ENCODE assay signal across 8 cellular contexts in the genomic region with DNA sequence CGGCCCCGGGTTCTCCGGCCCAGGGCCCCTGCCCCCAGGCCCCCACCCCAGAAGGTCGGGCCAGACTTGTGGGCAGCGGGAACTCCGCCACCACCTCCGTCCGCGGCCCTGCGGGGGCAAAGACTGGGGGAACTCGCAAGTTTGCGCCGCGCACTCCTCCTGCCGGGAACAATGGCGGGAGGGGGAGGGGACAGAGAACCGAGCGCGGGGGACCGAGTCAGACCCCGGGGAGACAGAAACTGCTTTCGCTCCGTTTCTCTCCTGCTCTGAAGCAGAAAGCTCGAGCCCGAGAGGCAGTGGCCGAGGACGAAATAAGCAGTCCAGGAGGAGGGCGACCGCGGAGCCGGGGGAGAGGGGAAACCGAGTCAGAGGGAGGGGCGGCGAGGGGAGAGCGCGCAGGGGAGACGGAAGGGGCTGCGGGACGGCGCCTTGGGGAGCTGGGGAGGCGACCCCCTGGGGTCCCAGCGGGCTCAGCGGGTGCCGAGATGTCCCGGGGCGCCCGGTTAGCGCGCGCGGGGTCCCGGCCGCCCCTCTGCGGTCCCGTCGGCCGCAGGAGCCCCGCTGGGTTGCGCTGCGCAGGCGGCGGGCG. TPM values are rescaled to one million over a fixed set of nuclear protein-coding genes. Genes with fewer than 3 reads are reported as not detected.
A peak's percentile ranks its signal among the peaks of the same experiment; 100 is the strongest.
DNase-seq lines count a peak whose midpoint lies in the region; ATAC-seq lines count a peak whose summit lies in the region.

No MANE protein-coding gene starts in this region.

- no peaks in the 10 kb centered on the region for H3K36me3 Mint-ChIP-seq in activated naive CD8-positive, alpha-beta T cell treated with anti-CD3 and anti-CD28 coated beads, Interleukin-2, amount 10 ng/mL, durations not matched to agents 7 days and 5 days

- H3K9me3 Mint-ChIP-seq in activated naive CD8-positive, alpha-beta T cell treated with anti-CD3 and anti-CD28 coated beads, Interleukin-2, amount 10 ng/mL, durations not matched to agents 7 days and 5 days: no peaks in the 10 kb centered on the region

- H3K27me3 Mint-ChIP-seq in activated naive CD8-positive, alpha-beta T cell treated with anti-CD3 and anti-CD28 coated beads, Interleukin-2, amount 10 ng/mL, durations not matched to agents 7 days and 5 days: peaks cover 12% of the 10 kb centered on the region

- H3K9me3 ChIP-seq in MG63 (no peaks in the 10 kb centered on the region), iPS-18c (ENCODE audit: control insufficient read depth, insufficient read depth, low read length) (no peaks in the 10 kb centered on the region)

- no peaks in the 10 kb centered on the region for H3K27me3 ChIP-seq in MG63

- POLR2A ChIA-PET in activated naive CD8-positive, alpha-beta T cell treated with anti-CD3 and anti-CD28 coated beads, Interleukin-2, amount 10 ng/mL, durations not matched to agents 7 days and 5 days (lab: Charles Lee): interaction anchor here (1.0 kb wide), 1 partner anchor 130 kb away, joined by 6 read pairs; no protein-coding TSS in a partner anchor

- H3K27ac Mint-ChIP-seq in activated naive CD8-positive, alpha-beta T cell treated with anti-CD3 and anti-CD28 coated beads, Interleukin-2, amount 10 ng/mL, durations not matched to agents 7 days and 5 days: no peak overlapping the region

- peak overlapping the region; percentile 92 for H3K4me3 ChIP-seq in MG63
- H3K4me3 ChIP-seq in iPS-18c (ENCODE audit: insufficient read depth, low read depth, low read length): peak overlapping the region; percentile 81

- H3K36me3 ChIP-seq in MG63: peaks cover 3% of the 10 kb centered on the region; the same call in 1 of the 2 replicates

- ATAC-seq in activated naive CD8-positive, alpha-beta T cell treated with anti-CD3 and anti-CD28 coated beads, Interleukin-2, amount 10 ng/mL, durations not matched to agents 7 days and 5 days (ENCODE audit: low read depth): no peak
- no peak for ATAC-seq in GM21360 (IDR thresholded peaks at IDR 0.05; ENCODE audit: unreplicated experiment)

- peak overlapping the region; percentile 69 for H3K4me3 Mint-ChIP-seq in activated naive CD8-positive, alpha-beta T cell treated with anti-CD3 and anti-CD28 coated beads, Interleukin-2, amount 10 ng/mL, durations not matched to agents 7 days and 5 days

- peaks cover 9% of the 10 kb centered on the region for H3K4me1 Mint-ChIP-seq in activated naive CD8-positive, alpha-beta T cell treated with anti-CD3 and anti-CD28 coated beads, Interleukin-2, amount 10 ng/mL, durations not matched to agents 7 days and 5 days

- DNase-seq in AG20443 (ENCODE audit: low spot score) (peak; percentile 28), MG63 (peak; percentile 28), AG08395 (ENCODE audit: low spot score) (no peak), GM19238 (ENCODE audit: insufficient read length, low spot score) (no peak)
- DNase-seq in activated naive CD8-positive, alpha-beta T cell treated with anti-CD3 and anti-CD28 coated beads, Interleukin-2, amount 10 ng/mL, durations not matched to agents 7 days and 5 days: peak; percentile 53
- peak; percentile 61 for DNase-seq in stimulated activated CD4-positive, alpha-beta T cell treated with anti-CD3 and anti-CD28 coated beads, Interleukin-15, amount 100 ng/mL, for 24 hours

RNA-seq across cellular contexts. Expression of gene TP53I11, which starts 0.6 kb away (rescaled TPM):
- total RNA-seq in MG63 (2014; rRNA removed; shearing (Covaris generic); ENCODE audit: low replicate concordance): 25.3 and 43.3 TPM in 2 replicates
- total RNA-seq in activated naive CD8-positive, alpha-beta T cell treated with anti-CD3 and anti-CD28 coated beads, Interleukin-2, amount 10 ng/mL, durations not matched to agents 7 days and 5 days: 10 to 100 TPM; 13.7 to 15.7 TPM

Comparison
In these comparisons a context has a peak if more than half of its experiments do, and no peak if none do; other contexts are left out.
1. DNase-seq: peak in AG20443 (single experiment), MG63 (single experiment), activated naive CD8-positive, alpha-beta T cell treated with anti-CD3 and anti-CD28 coated beads, Interleukin-2, amount 10 ng/mL, durations not matched to agents 7 days and 5 days (single experiment) and stimulated activated CD4-positive, alpha-beta T cell treated with anti-CD3 and anti-CD28 coated beads, Interleukin-15, amount 100 ng/mL, for 24 hours (single experiment); none in AG08395 (single experiment) and GM19238 (single experiment).